Comparison of ENCODE assay signal across 10 cellular contexts in genomic region chr20:39829255-39829654, GRCh38.
DNase-seq lines count a peak whose midpoint lies in the region; ATAC-seq and TF ChIP-seq lines count a peak whose summit lies in the region.
"Had no signal": no experiment of that assay in that cellular context is flagged by ENCODE, and none has a peak within 500 bp of the region (broad histone marks: within the 10 kb centered on the region; RNA-seq: fewer than 3 reads in every experiment).

No MANE protein-coding gene starts in this region.

- H4K20me1 ChIP-seq in KMS-11 (ENCODE audit: insufficient read depth) = no peaks in the 10 kb centered on the region

- intact Hi-C loops in Right ventricle myocardium superior (cut with DNase I) (no loop called here), posterior vena cava (cut with DNase I) (no loop called here)

- H3K27me3 ChIP-seq in KMS-11 (ENCODE audit: insufficient read depth, low read depth) = no peaks in the 10 kb centered on the region

- H3K79me2 ChIP-seq in KMS-11 (ENCODE audit: insufficient read depth, low read depth) = no peaks in the 10 kb centered on the region

- TF ChIP-seq CTCF in AG10803 (conservative IDR thresholded peaks at IDR 0.05; ENCODE audit: low read length) = peak; percentile 54
- peak; percentile 53 for TF ChIP-seq CTCF in KMS-11 (conservative IDR thresholded peaks at IDR 0.05; ENCODE audit: low read depth, low read length)

- H3K9me3 Mint-ChIP-seq in stimulated activated effector memory CD8-positive, alpha-beta T cell treated with anti-CD3 and anti-CD28 coated beads, Interleukin-12 subunit alpha, Interleukin-12 subunit beta, amount 100 ng/mL, for 72 hours = peaks cover 3% of the 10 kb centered on the region
- H3K9me3 Mint-ChIP-seq: activated T-helper 1 cell treated with anti-CD3 and anti-CD28 coated beads, Interleukin-12 subunit alpha, Interleukin-12 subunit beta, Interleukin-2, Interleukin-4 antibody, amounts not matched to agents 30 ng/mL and 10 ng/mL and 1 ng/mL, durations not matched to agents 14 hours and 24 hours and 36 hours had no signal

- no peaks in the 10 kb centered on the region for H3K36me3 ChIP-seq in KMS-11 (ENCODE audit: insufficient read depth)

- H3K27ac ChIP-seq in KMS-11 = peak overlapping the region; percentile 27

- peak overlapping the region; percentile 43 for H2AFZ ChIP-seq in KMS-11 (ENCODE audit: low read depth)

- peak overlapping the region; percentile 3; the same call in 1 of the 2 replicates for H3K9ac ChIP-seq in KMS-11

- H3K4me3 ChIP-seq in AG10803 (ENCODE audit: low read length) (no peak overlapping the region), KMS-11 (IDR thresholded peaks at IDR 0.05; ENCODE audit: insufficient read depth, low read depth, low read length) (no peak overlapping the region)

- peak; percentile 5 for ATAC-seq in GM19372 (IDR thresholded peaks at IDR 0.05; ENCODE audit: low read depth, unreplicated experiment)
- peak; percentile 58 for ATAC-seq in Right ventricle myocardium superior (ENCODE audit: poor library complexity)
- no peak for ATAC-seq in stimulated activated effector memory CD8-positive, alpha-beta T cell treated with anti-CD3 and anti-CD28 coated beads, Interleukin-12 subunit alpha, Interleukin-12 subunit beta, amount 100 ng/mL, for 72 hours

- peak; percentile 11 for DNase-seq in AG10803 (ENCODE audit: low read depth)
- DNase-seq in Right ventricle myocardium superior = peak; percentile 43
- no peak for DNase-seq in stimulated activated effector memory CD8-positive, alpha-beta T cell treated with anti-CD3 and anti-CD28 coated beads, Interleukin-12 subunit alpha, Interleukin-12 subunit beta, amount 100 ng/mL, for 72 hours (ENCODE audit: low spot score in 2 of 2)
- no peak for DNase-seq in posterior vena cava (ENCODE audit: low spot score)
- no peak for DNase-seq in GM19240 (ENCODE audit: insufficient read length, low spot score)
- no peak for DNase-seq in stimulated activated CD4-positive, alpha-beta T cell treated with anti-CD3 and anti-CD28 coated beads, Interleukin-12 subunit alpha, Interleukin-12 subunit beta, amount 100 ng/mL, for 4 hours
- DNase-seq: MV-4-11 had no signal

- no peaks in the 10 kb centered on the region for H3K36me3 Mint-ChIP-seq in stimulated activated effector memory CD8-positive, alpha-beta T cell treated with anti-CD3 and anti-CD28 coated beads, Interleukin-12 subunit alpha, Interleukin-12 subunit beta, amount 100 ng/mL, for 72 hours

- peak overlapping the region; percentile 52 for H3K4me2 ChIP-seq in KMS-11

- H3K4me1 ChIP-seq in KMS-11 (ENCODE audit: low read depth, poor library complexity, severe bottlenecking) = peaks cover 70% of the 10 kb centered on the region

- no peak overlapping the region for H3K4me3 Mint-ChIP-seq in stimulated activated effector memory CD8-positive, alpha-beta T cell treated with anti-CD3 and anti-CD28 coated beads, Interleukin-12 subunit alpha, Interleukin-12 subunit beta, amount 100 ng/mL, for 72 hours
- H3K4me3 Mint-ChIP-seq: activated T-helper 1 cell treated with anti-CD3 and anti-CD28 coated beads, Interleukin-12 subunit alpha, Interleukin-12 subunit beta, Interleukin-2, Interleukin-4 antibody, amounts not matched to agents 30 ng/mL and 10 ng/mL and 1 ng/mL, durations not matched to agents 14 hours and 24 hours and 36 hours had no signal

- no peaks in the 10 kb centered on the region for H3K4me1 Mint-ChIP-seq in stimulated activated effector memory CD8-positive, alpha-beta T cell treated with anti-CD3 and anti-CD28 coated beads, Interleukin-12 subunit alpha, Interleukin-12 subunit beta, amount 100 ng/mL, for 72 hours

- H3K27ac Mint-ChIP-seq in stimulated activated effector memory CD8-positive, alpha-beta T cell treated with anti-CD3 and anti-CD28 coated beads, Interleukin-12 subunit alpha, Interleukin-12 subunit beta, amount 100 ng/mL, for 72 hours = no peak overlapping the region
- H3K27ac Mint-ChIP-seq: activated T-helper 1 cell treated with anti-CD3 and anti-CD28 coated beads, Interleukin-12 subunit alpha, Interleukin-12 subunit beta, Interleukin-2, Interleukin-4 antibody, amounts not matched to agents 30 ng/mL and 10 ng/mL and 1 ng/mL, durations not matched to agents 14 hours and 24 hours and 36 hours had no signal

Comparison
In these comparisons a context has a peak if more than half of its experiments do, and no peak if none do; other contexts are left out.
1. DNase-seq: peak in AG10803 (single experiment) and Right ventricle myocardium superior (single experiment); none in stimulated activated effector memory CD8-positive, alpha-beta T cell treated with anti-CD3 and anti-CD28 coated beads, Interleukin-12 subunit alpha, Interleukin-12 subunit beta, amount 100 ng/mL, for 72 hours (0 of 2), posterior vena cava (single experiment), GM19240 (single experiment) and stimulated activated CD4-positive, alpha-beta T cell treated with anti-CD3 and anti-CD28 coated beads, Interleukin-12 subunit alpha, Interleukin-12 subunit beta, amount 100 ng/mL, for 4 hours (single experiment).